Comparison of ENCODE assay signal across 8 cellular contexts in the genomic region with DNA sequence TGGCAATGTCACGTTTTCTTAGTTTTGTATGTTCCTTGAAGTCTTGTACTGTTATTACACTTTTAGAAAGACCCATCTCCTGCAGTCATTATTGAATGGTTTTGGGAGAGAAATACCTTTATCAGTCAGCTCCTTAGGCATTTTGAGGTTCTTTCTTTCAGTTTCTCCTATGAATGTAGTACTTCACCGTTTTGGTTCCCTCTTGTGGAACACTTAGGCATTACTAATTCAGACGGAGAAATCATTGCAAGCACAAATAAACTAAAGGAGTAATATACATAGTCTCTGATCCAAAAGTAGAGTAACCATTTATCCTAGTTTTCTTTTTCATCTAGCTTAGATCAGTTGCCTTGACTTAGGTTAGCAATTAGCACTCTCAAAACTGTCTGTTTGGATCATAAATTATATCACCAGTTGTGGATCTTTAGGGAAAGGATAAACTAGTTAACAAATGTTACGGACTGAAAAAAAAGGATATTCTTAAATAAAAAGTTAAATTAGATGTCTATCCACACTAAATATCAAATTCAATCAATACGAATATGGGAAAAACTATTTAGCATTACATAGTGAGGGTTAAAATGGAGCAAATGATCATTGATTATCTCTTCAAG.
DNase-seq lines count a peak whose midpoint lies in the region; ATAC-seq and TF ChIP-seq lines count a peak whose summit lies in the region.

No MANE protein-coding gene starts in this region.

- ATAC-seq in GM21423 (IDR thresholded peaks at IDR 0.05; ENCODE audit: unreplicated experiment) (peak; percentile 77), psoas muscle (no peak), Right ventricle myocardium superior (ENCODE audit: poor library complexity) (no peak)

- peak; percentile 13; the same call in 1 of the 2 replicates for TF ChIP-seq CTCF in AG09319 (IDR thresholded peaks at IDR 0.05; ENCODE audit: low read depth, low read length)
- peak; percentile 5 for TF ChIP-seq CTCF in cardiac fibroblast (IDR thresholded peaks at IDR 0.05; ENCODE audit: low read depth, low read length)
- TF ChIP-seq CTCF in psoas muscle (IDR thresholded peaks at IDR 0.05): no peak

- intact Hi-C loops in psoas muscle (cut with DNase I) (no loop called here), Right ventricle myocardium superior (cut with DNase I) (no loop called here)

- DNase-seq in AG09319 (ENCODE audit: extremely low read depth, low read depth) (no peak), NCI-H1105 treated with DMSO at 0.1 percent for 48 hours (lab: John Stamatoyannopoulos, UW) (peak; percentile 48), cardiac fibroblast (ENCODE audit: low read depth in 2 of 2) (peak in 1 of 2 donors; percentile 17), cortex of kidney (lab: John Stamatoyannopoulos, UW) (no peak), GF-D8 (lab: John Stamatoyannopoulos, UW) (no peak), psoas muscle (no peak), Right ventricle myocardium superior (no peak)

- H3K27me3 ChIP-seq in psoas muscle (ENCODE audit: insufficient read depth in 3 of 3, low read length in 2 of 3): no peaks in the 10 kb centered on the region

- no peaks in the 10 kb centered on the region for H3K36me3 ChIP-seq in psoas muscle (ENCODE audit: insufficient read depth in 1 of 2, low read depth in 1 of 2)

- H3K9me3 ChIP-seq in psoas muscle: no peaks in the 10 kb centered on the region

- WGBS in psoas muscle, 3 donors: 51 to 61% (median 55%) methylated on average over 5 of the region's 5 CpGs

- no peaks in the 10 kb centered on the region for H3K4me1 ChIP-seq in psoas muscle

- no peak overlapping the region for H3K27ac ChIP-seq in psoas muscle

- H3K4me3 ChIP-seq in cardiac fibroblast (replicated peaks in 1 of 2; ENCODE audit: low read depth in 2 of 2, low read length in 2 of 2) (no peak overlapping the region), psoas muscle (no peak overlapping the region)
